ENCODE assay signal across 8 cellular contexts in the genomic region with DNA sequence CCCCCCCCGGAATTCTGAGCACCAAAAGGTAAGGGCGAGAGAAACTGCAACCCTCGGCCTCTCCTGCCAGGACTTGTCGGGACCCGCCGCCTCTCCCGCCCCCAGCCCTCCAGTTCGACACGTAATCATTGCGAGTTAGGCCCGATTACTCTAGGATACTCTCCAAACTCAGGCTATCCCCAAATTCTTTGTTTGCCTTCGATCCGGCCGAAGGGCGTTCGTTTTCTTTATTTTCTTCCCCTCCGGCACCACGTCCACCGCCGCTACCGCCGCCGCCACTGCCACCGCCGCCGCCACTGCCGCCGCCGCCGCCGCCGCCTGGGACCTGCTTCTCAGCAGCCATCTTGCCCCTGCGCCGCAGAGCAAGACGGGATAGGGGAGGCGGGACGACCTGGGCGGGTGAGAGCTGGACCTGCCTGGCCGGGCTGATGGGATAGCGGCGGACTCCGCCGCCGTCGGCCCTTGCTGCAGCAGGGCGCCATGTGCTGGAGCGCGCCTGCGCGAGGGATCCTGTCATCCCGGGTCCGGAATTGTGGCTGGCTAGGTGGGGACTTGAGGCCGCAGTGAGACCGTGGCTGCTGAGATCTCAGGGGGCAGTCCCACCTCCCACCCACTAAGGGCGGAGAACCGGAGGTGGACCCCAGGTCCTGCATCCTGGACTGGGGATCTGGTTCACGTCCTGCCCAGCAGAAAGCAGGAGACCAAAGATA. TPM values are rescaled to one million over a fixed set of nuclear protein-coding genes. Genes with fewer than 3 reads are reported as not detected.
A peak's percentile ranks its signal among the peaks of the same experiment; 100 is the strongest.
DNase-seq lines count a peak whose midpoint lies in the region; ATAC-seq, FAIRE-seq and TF ChIP-seq lines count a peak whose summit lies in the region.

A gene (minus strand): TSS at position 369 of the 710 bp plus-strand sequence. CDS start 26 bp downstream, at position 343.

- intact Hi-C loops in CD8-positive, alpha-beta T cell (cut with DNase I, micrococcal nuclease) = loop anchor here in 1 of 2 experiments (1.0 to 10.0 kb wide), 4 partner anchors 31 to 282 kb away; a partner anchor contains a TSS

- peaks cover 30% of the 10 kb centered on the region for H3K36me3 Mint-ChIP-seq in CD8-positive, alpha-beta T cell

- peak within 1 kb of the TSS; percentile 77 for H3K27ac ChIP-seq in CD8-positive, alpha-beta T cell (ENCODE audit: low read depth, low read length)

- peak within 1 kb of the TSS; percentile 98 for H3K4me3 ChIP-seq in CD8-positive, alpha-beta T cell (ENCODE audit: low read depth, low read length)
- peak within 1 kb of the TSS; percentile 85 for H3K4me3 ChIP-seq in NT2/D1 (ENCODE audit: insufficient read length, low read depth)
- peak within 1 kb of the TSS; percentile 93 for H3K4me3 ChIP-seq in endocrine pancreas (ENCODE audit: control insufficient read depth, insufficient read depth, low read length)

- peaks cover 18% of the 10 kb centered on the region for H3K27me3 ChIP-seq in CD8-positive, alpha-beta T cell (ENCODE audit: insufficient read depth, low read length)
- H3K27me3 ChIP-seq in NT2/D1 (ENCODE audit: insufficient read depth, insufficient read length) = peaks cover 45% of the 10 kb centered on the region
- H3K27me3 ChIP-seq in endocrine pancreas (ENCODE audit: control insufficient read depth, insufficient read depth, low read length) = peaks cover 20% of the 10 kb centered on the region

- ATAC-seq in CD8-positive, alpha-beta T cell = peak; percentile 82
- ATAC-seq in GM19468 (IDR thresholded peaks at IDR 0.05; ENCODE audit: extremely low read depth, unreplicated experiment) = peak; percentile 41

- peaks cover 53% of the 10 kb centered on the region for H3K4me1 Mint-ChIP-seq in CD8-positive, alpha-beta T cell (ENCODE audit: low read depth)

- POLR2A ChIA-PET in CD8-positive, alpha-beta T cell (lab: Charles Lee) = interaction anchor here (0.6 to 2.3 kb wide), 6 partner anchors 14 to 198 kb away, joined by 3 to 9 read pairs (median 4); a partner anchor contains a TSS

- FAIRE-seq in HTR-8/SVneo (lab: Jason Lieb, UNC) = peak; percentile 99

- peaks cover 19% of the 10 kb centered on the region for H3K27me3 Mint-ChIP-seq in CD8-positive, alpha-beta T cell (ENCODE audit: low read depth)

- no peaks in the 10 kb centered on the region for H3K9me3 Mint-ChIP-seq in CD8-positive, alpha-beta T cell

- peak within 1 kb of the TSS; percentile 95 for H3K27ac Mint-ChIP-seq in CD8-positive, alpha-beta T cell

- CTCF ChIA-PET in CD8-positive, alpha-beta T cell (lab: Charles Lee) = interaction anchor here (1.5 to 2.8 kb wide), 3 partner anchors 58 to 208 kb away, joined by 3 to 13 read pairs (median 6); no protein-coding TSS in a partner anchor

- peak within 1 kb of the TSS; percentile 96 for H3K4me3 Mint-ChIP-seq in CD8-positive, alpha-beta T cell

- peaks cover 3% of the 10 kb centered on the region for H3K36me3 ChIP-seq in CD8-positive, alpha-beta T cell (ENCODE audit: insufficient read depth, low read length)
- peaks cover 23% of the 10 kb centered on the region for H3K36me3 ChIP-seq in NT2/D1 (ENCODE audit: insufficient read depth, insufficient read length, low read length)
- no peaks in the 10 kb centered on the region for H3K36me3 ChIP-seq in endocrine pancreas (ENCODE audit: control insufficient read depth, insufficient read depth, low read length)

- H3K9ac ChIP-seq in NT2/D1 (ENCODE audit: insufficient read length, low read depth) (peak within 1 kb of the TSS; percentile 90), endocrine pancreas (ENCODE audit: control insufficient read depth, insufficient read depth, low read length) (peak within 1 kb of the TSS; percentile 99)

- no peaks in the 10 kb centered on the region for H3K9me3 ChIP-seq in CD8-positive, alpha-beta T cell (ENCODE audit: low read length)
- H3K9me3 ChIP-seq in NT2/D1 (ENCODE audit: insufficient read depth, low read length) = no peaks in the 10 kb centered on the region
- no peaks in the 10 kb centered on the region for H3K9me3 ChIP-seq in endocrine pancreas (ENCODE audit: control insufficient read depth, low read length)

- DNase-seq in CD8-positive, alpha-beta T cell = peak; percentile 63 to 91 (median 78)
- DNase-seq in HTR-8/SVneo (ENCODE audit: insufficient read length, low spot score) (peak; percentile 98), NT2/D1 (ENCODE audit: low read depth, low spot score) (peak; percentile 87), mesenteric fat pad (ENCODE audit: low spot score) (peak; percentile 97)
- peak; percentile 58 for DNase-seq in activated CD8-positive, alpha-beta memory T cell treated with anti-CD3 and anti-CD28 coated beads, Interleukin-2, amount 50 U/mL, for 1 hour (ENCODE audit: extremely low read depth)
- peak; percentile 70 for DNase-seq in stimulated activated CD8-positive, alpha-beta memory T cell treated with anti-CD3 and anti-CD28 coated beads, Interleukin-15, amount 100 ng/mL, for 1 hour (ENCODE audit: low read depth)

- H3K4me1 ChIP-seq in CD8-positive, alpha-beta T cell (ENCODE audit: insufficient read depth, low read length) = peaks cover 44% of the 10 kb centered on the region
- H3K4me1 ChIP-seq in NT2/D1 (ENCODE audit: insufficient read depth, insufficient read length) = peaks cover 16% of the 10 kb centered on the region
- peaks cover 9% of the 10 kb centered on the region for H3K4me1 ChIP-seq in endocrine pancreas (ENCODE audit: control insufficient read depth, insufficient read depth, low read length)

- no peak for TF ChIP-seq CTCF in CD8-positive, alpha-beta T cell (IDR thresholded peaks at IDR 0.05)

RNA-seq across cellular contexts. Expression of the gene that starts here (rescaled TPM):
- 10 to 100 TPM; 93.6 to 99.9 TPM for total RNA-seq in CD8-positive, alpha-beta T cell
- total RNA-seq in mesenteric fat pad = 69.1 TPM

Comparison
In these comparisons a context has a peak if more than half of its experiments do, and no peak if none do; other contexts are left out.
1. Peak in every context shown above with its lines: DNase-seq, ATAC-seq, H3K4me3 ChIP-seq and H3K27ac ChIP-seq.